15 cellular contexts compared by ENCODE assay signal in the genomic region with DNA sequence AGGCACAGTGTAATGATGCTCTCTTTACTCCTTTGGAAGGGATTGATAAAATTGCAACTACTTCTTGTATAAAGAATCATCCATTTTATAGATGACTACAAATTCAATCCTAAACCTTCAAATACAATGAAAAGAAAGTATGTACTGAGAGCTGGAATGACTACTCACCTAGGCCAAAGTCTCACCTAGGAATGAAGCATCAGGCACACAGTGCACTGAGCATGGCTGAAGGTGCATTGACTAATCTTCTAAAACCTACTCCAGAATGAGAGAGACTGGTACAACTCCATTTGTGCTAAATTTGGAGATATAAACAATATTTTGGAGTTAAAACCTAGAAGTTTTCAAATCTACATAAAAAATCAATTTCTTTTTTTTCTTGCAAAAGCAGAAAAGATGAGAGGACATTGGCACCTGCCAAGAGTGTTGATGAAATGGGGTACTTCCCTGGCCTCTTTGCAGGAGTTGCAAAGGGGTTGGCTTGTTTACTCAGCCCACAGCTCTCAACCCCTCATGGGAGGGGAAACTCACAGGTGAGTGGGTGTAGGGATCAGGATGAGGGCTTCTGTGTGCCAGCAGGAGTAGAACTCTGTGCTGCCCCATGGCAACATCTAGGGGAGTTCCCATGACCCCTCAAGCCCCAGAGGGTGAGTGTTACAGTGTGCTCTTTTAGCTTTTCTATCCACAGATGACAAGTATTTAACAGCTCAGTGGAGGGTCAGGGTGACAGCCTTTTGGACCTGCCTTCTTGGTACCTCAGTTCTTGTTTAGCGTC. TPM values are rescaled to one million over a fixed set of nuclear protein-coding genes. Genes with fewer than 3 reads are reported as not detected.
DNase-seq lines count a peak whose midpoint lies in the region; ATAC-seq and TF ChIP-seq lines count a peak whose summit lies in the region.
"Had no signal": no experiment of that assay in that cellular context is flagged by ENCODE, and none has a peak within 500 bp of the region (broad histone marks: within the 10 kb centered on the region; RNA-seq: fewer than 3 reads in every experiment).

No MANE protein-coding gene starts in this region.

- ATAC-seq in central memory CD8-positive, alpha-beta T cell (replicated peaks; ENCODE audit: extremely low read depth, poor library complexity, severe bottlenecking), result peak; percentile 26
- ATAC-seq in aorta (ENCODE audit: low FRiP score) (peak; percentile 46), HG03097 (IDR thresholded peaks at IDR 0.05; ENCODE audit: low FRiP score, unreplicated experiment) (no peak), GM18873 (IDR thresholded peaks at IDR 0.05; ENCODE audit: low FRiP score, unreplicated experiment) (no peak)
- ATAC-seq: left lung had no signal

- H3K27me3 ChIP-seq in SU-DHL-6 (ENCODE audit: low read length), result no peaks in the 10 kb centered on the region
- no peaks in the 10 kb centered on the region for H3K27me3 ChIP-seq in aorta (ENCODE audit: control insufficient read depth in 1 of 2, insufficient read depth in 2 of 2, low read length in 1 of 2)
- H3K27me3 ChIP-seq: cardiac muscle cell, left lung, uterus had no signal

- H3K36me3 Mint-ChIP-seq in central memory CD8-positive, alpha-beta T cell (ENCODE audit: insufficient read depth), result peaks cover 8% of the 10 kb centered on the region

- H4K20me1 ChIP-seq in SU-DHL-6 (ENCODE audit: low read depth, low read length), result no peaks in the 10 kb centered on the region

- no peaks in the 10 kb centered on the region for H3K27me3 Mint-ChIP-seq in central memory CD8-positive, alpha-beta T cell

- peak; percentile 70 for DNase-seq in activated effector memory CD4-positive, alpha-beta T cell treated with anti-CD3 and anti-CD28 coated beads, Interleukin-2, amount 50 U/mL, for 16 hours
- DNase-seq in activated effector memory CD4-positive, alpha-beta T cell treated with Interleukin-2 at 50 U/mL for 16 hours, result no peak
- no peak for DNase-seq in central memory CD8-positive, alpha-beta T cell (ENCODE audit: low spot score in 2 of 2)
- DNase-seq in aorta, result no peak
- DNase-seq in NCI-H2171 treated with DMSO at 0.1 percent for 48 hours (lab: John Stamatoyannopoulos, UW), result no peak
- DNase-seq: erythroblast, left lung, T-helper 9 cell, uterus had no signal

- peak overlapping the region; percentile 87 for H3K27ac Mint-ChIP-seq in central memory CD8-positive, alpha-beta T cell (ENCODE audit: low read depth)

- H3K9me3 ChIP-seq in SU-DHL-6 (ENCODE audit: insufficient read depth, low read length), result no peaks in the 10 kb centered on the region
- H3K9me3 ChIP-seq in aorta (ENCODE audit: control insufficient read depth, low read length), result peaks cover 2% of the 10 kb centered on the region

- no peaks in the 10 kb centered on the region for H3K9me2 ChIP-seq in SU-DHL-6 (replicated peaks; ENCODE audit: insufficient read depth, low read length)

- H3K4me3 Mint-ChIP-seq in central memory CD8-positive, alpha-beta T cell, result peak overlapping the region; percentile 56

- intact Hi-C loops in aorta (cut with DNase I), result no loop called here

- no peaks in the 10 kb centered on the region for H3K79me2 ChIP-seq in SU-DHL-6 (ENCODE audit: insufficient read depth, low read length)

- peaks cover 10% of the 10 kb centered on the region for H3K9me3 Mint-ChIP-seq in central memory CD8-positive, alpha-beta T cell

- peak overlapping the region; percentile 47 for H3K4me2 ChIP-seq in SU-DHL-6 (ENCODE audit: low read depth, low read length, poor library complexity, severe bottlenecking)

- peaks cover 47% of the 10 kb centered on the region for H3F3A ChIP-seq in SU-DHL-6 (ENCODE audit: insufficient read depth)

- H2AFZ ChIP-seq in SU-DHL-6 (ENCODE audit: low read depth, low read length, severe bottlenecking), result no peak overlapping the region

- H3K36me3 ChIP-seq in SU-DHL-6 (ENCODE audit: low read length) (no peaks in the 10 kb centered on the region), aorta (ENCODE audit: control insufficient read depth in 1 of 2, insufficient read depth in 2 of 2, low read length in 1 of 2) (no peaks in the 10 kb centered on the region)
- H3K36me3 ChIP-seq: cardiac muscle cell, left lung, uterus had no signal

- H3K4me1 ChIP-seq in aorta (ENCODE audit: control insufficient read depth in 1 of 2, insufficient read depth in 2 of 2, low read length in 2 of 2), result no peaks in the 10 kb centered on the region
- H3K4me1 ChIP-seq: uterus had no signal

- WGBS in aorta, 2 donors, result 88 to 94% methylated on average over 1 of the region's 1 CpG

- H3K4me3 ChIP-seq in SU-DHL-6 (ENCODE audit: insufficient read depth, low read length, poor library complexity, severe bottlenecking) (no peak overlapping the region), aorta (ENCODE audit: low read length in 2 of 2) (no peak overlapping the region)
- H3K4me3 ChIP-seq: cardiac muscle cell, left lung, uterus had no signal

- H3K9ac ChIP-seq in SU-DHL-6 (ENCODE audit: low read length), result peak overlapping the region; percentile 46

- no peak for TF ChIP-seq CTCF in SU-DHL-6 (IDR thresholded peaks at IDR 0.05; ENCODE audit: insufficient read depth, low read length, poor library complexity, severe bottlenecking)

- H3K27ac ChIP-seq in SU-DHL-6 (ENCODE audit: low read depth, low read length), result peak overlapping the region; percentile 77
- no peak overlapping the region for H3K27ac ChIP-seq in aorta (ENCODE audit: low read depth in 1 of 2, low read length in 2 of 2)
- H3K27ac ChIP-seq: cardiac muscle cell, left lung had no signal

- H3K4me1 Mint-ChIP-seq in central memory CD8-positive, alpha-beta T cell, result peaks cover 61% of the 10 kb centered on the region

RNA-seq across cellular contexts. Expression of a gene that starts 31.3 kb away (rescaled TPM):
- 1 to 10 TPM in 1 of 2 donors, not detected in 1; 2.1 TPM for total RNA-seq in aorta
- not detected for polyA plus RNA-seq in aorta
- total RNA-seq: cardiac muscle cell, left lung, LHCN-M2, skeletal muscle tissue had no signal
- polyA plus RNA-seq: cardiac muscle cell had no signal

RNA-seq across cellular contexts. Expression of a gene that starts 32.1 kb away (rescaled TPM):
- 10 to 100 TPM; 16.0 to 36.5 TPM for total RNA-seq in aorta
- 1 to 10 TPM in 1 of 2 donors, under 1 TPM in 1; 0.25 to 3.0 TPM for polyA plus RNA-seq in aorta

RNA-seq across cellular contexts. Expression of a gene that starts 59.1 kb away (rescaled TPM):
- 1 to 10 TPM; 4.4 to 8.4 TPM for total RNA-seq in aorta
- under 1 TPM in 1 of 2 donors, not detected in 1; 0.59 TPM for polyA plus RNA-seq in aorta
- total RNA-seq: cardiac muscle cell, LHCN-M2 had no signal
- polyA plus RNA-seq: cardiac muscle cell had no signal

Comparison
In these comparisons a context has a peak if more than half of its experiments do, and no peak if none do; other contexts are left out.
1. ATAC-seq: peak in central memory CD8-positive, alpha-beta T cell (single experiment) and aorta (single experiment); none in HG03097 (single experiment) and GM18873 (single experiment).